In the genomic region with DNA sequence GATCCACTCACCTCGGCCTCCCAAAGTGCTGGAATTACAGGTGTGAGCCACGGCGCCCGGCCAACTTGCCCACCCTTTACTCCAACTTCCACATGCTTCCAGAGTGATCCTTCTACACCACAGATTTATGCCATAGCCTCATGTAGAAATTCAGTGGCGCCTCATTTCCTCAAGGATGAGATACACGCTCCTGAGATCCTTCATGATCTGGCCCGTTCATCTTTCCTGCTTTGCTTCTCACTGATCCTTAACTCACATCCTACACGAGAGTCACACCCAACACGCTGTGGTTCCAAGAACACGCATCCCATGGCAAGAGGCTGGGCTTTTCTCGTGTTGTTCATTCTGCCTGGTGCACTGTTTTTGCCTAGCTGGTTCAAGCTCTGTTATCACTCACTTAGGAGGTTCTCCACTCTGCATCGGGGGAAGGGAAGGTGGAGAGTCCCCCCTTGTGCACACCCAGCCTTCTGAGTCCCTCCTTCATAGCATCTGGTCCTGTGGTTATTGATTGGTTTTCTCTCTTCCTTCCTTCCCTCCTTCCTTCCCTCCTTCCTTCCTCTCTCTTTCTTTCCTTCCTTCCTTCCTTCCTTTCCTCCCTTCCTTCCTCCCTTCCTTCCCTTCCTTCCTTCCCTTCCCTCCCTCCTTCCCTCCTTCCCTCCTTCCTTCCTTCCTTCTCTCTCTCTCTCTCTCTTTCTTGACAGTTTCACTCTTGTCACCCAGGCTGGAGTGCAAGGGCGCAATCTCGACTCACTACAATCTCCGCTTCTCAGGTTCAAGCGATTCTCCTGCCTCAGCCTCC, we compare ENCODE assay signal across 23 cellular contexts. TPM values are rescaled to one million over a fixed set of nuclear protein-coding genes. Genes with fewer than 3 reads are reported as not detected.
"Had no signal": no experiment of that assay in that cellular context is flagged by ENCODE, and none has a peak within 500 bp of the region (broad histone marks: within the 10 kb centered on the region; RNA-seq: fewer than 3 reads in every experiment).

No MANE protein-coding gene starts in this region.

- FAIRE-seq: HTR-8/SVneo, RCC 7860 had no signal

- H3K4me1 ChIP-seq: SJSA1 had no signal

- H3K27me3 ChIP-seq: SJSA1 had no signal

- H3K27ac ChIP-seq: HL-60, SJSA1, SK-N-MC had no signal

- H3K4me1 Mint-ChIP-seq: IgD-negative memory B cell had no signal

- DNase-seq: KBM-7, MV-4-11, NCI-H1048, NCI-H1105, NCI-H1417, NCI-H1436 treated with DMSO at 0.1 percent for 48 hours, NCI-H1694, NCI-H187 treated with DMSO at 0.1 percent for 48 hours, NCI-H2029 treated with DMSO at 0.1 percent for 48 hours, NCI-H2107, NCI-H2227 treated with DMSO at 0.1 percent for 48 hours, NCI-H524, NCI-H526 treated with DMSO at 0.1 percent for 48 hours, NCI-H748 treated with DMSO at 0.1 percent for 48 hours, Right ventricle myocardium superior, RPMI8226, SIG-M5 had no signal

- H3K4me3 ChIP-seq: SJSA1, SK-N-MC had no signal

- H3K27ac Mint-ChIP-seq: IgD-negative memory B cell had no signal

- H3K36me3 ChIP-seq: SJSA1 had no signal

- H3K9me3 ChIP-seq: SJSA1 had no signal

- H3K4me3 Mint-ChIP-seq: IgD-negative memory B cell had no signal

RNA-seq across cellular contexts. Expression of a gene that starts 51.9 kb away (rescaled TPM):
- polyA plus RNA-seq: IgD-negative memory B cell had no signal
